Comparison of ENCODE assay signal across 8 cellular contexts in genomic region chr16:58733248-58733670, GRCh38. TPM values are rescaled to one million over a fixed set of nuclear protein-coding genes. Genes with fewer than 3 reads are reported as not detected.
A peak's percentile ranks its signal among the peaks of the same experiment; 100 is the strongest.
DNase-seq lines count a peak whose midpoint lies in the region; ATAC-seq lines count a peak whose summit lies in the region.

No MANE protein-coding gene starts in this region.

- no peaks in the 10 kb centered on the region for H3K27me3 ChIP-seq in right cardiac atrium (ENCODE audit: control insufficient read depth, insufficient read depth)

- peak overlapping the region; percentile 76 for H3K27ac Mint-ChIP-seq in activated naive CD4-positive, alpha-beta T cell treated with anti-CD3 and anti-CD28 coated beads for 36 hours
- H3K27ac Mint-ChIP-seq in activated naive CD8-positive, alpha-beta T cell treated with anti-CD3 and anti-CD28 coated beads for 36 hours: peak overlapping the region; percentile 96

- H3K36me3 Mint-ChIP-seq in activated naive CD4-positive, alpha-beta T cell treated with anti-CD3 and anti-CD28 coated beads for 36 hours (ENCODE audit: low read depth): peaks cover 14% of the 10 kb centered on the region
- H3K36me3 Mint-ChIP-seq in activated naive CD8-positive, alpha-beta T cell treated with anti-CD3 and anti-CD28 coated beads for 36 hours: peaks cover 17% of the 10 kb centered on the region

- WGBS in right cardiac atrium: 2% methylated on average over 23 of the region's 23 CpGs

- CTCF ChIA-PET in activated naive CD4-positive, alpha-beta T cell treated with anti-CD3 and anti-CD28 coated beads for 36 hours (lab: Charles Lee): interaction anchor here (2.7 kb wide), 1 partner anchor 23 kb away, joined by 12 read pairs; no protein-coding TSS in a partner anchor

- peak overlapping the region; percentile 71 for H3K4me3 ChIP-seq in right cardiac atrium (ENCODE audit: low read length)

- no peak for DNase-seq in activated naive CD4-positive, alpha-beta T cell treated with anti-CD3 and anti-CD28 coated beads for 36 hours
- no peak for DNase-seq in activated naive CD4-positive, alpha-beta T cell (lab: John Stamatoyannopoulos, UW)
- DNase-seq in activated naive CD8-positive, alpha-beta T cell treated with anti-CD3 and anti-CD28 coated beads for 36 hours: no peak
- DNase-seq in right cardiac atrium: peak in 1 of 3 donors; percentile 27
- DNase-seq in sciatic nerve (ENCODE audit: low spot score): no peak
- DNase-seq in NCI-H1092 (lab: John Stamatoyannopoulos, UW): no peak

- H3K27ac ChIP-seq in right cardiac atrium (ENCODE audit: low read length): peak overlapping the region; percentile 86

- H3K4me3 Mint-ChIP-seq in activated naive CD4-positive, alpha-beta T cell treated with anti-CD3 and anti-CD28 coated beads for 36 hours: peak overlapping the region; percentile 80
- H3K4me3 Mint-ChIP-seq in activated naive CD8-positive, alpha-beta T cell treated with anti-CD3 and anti-CD28 coated beads for 36 hours: peak overlapping the region; percentile 99

- intact Hi-C loops in activated naive CD4-positive, alpha-beta T cell treated with anti-CD3 and anti-CD28 coated beads for 36 hours (cut with micrococcal nuclease): loop anchor here (2.0 to 10.0 kb wide), 5 partner anchors 340 to 859 kb away; partner anchors contain the start of genes CFAP20, GINS3 and MMP15
- intact Hi-C loops in right cardiac atrium (cut with DNase I): loop anchor here in 2 of 4 donors (10.0 kb wide), 2 partner anchors 48 to 58 kb away; partner anchors contain the start of gene SLC38A7 (in 1 of the 2)
- intact Hi-C loops in sciatic nerve (cut with DNase I): no loop called here

- peak; percentile 29 to 37 for ATAC-seq in right cardiac atrium
- ATAC-seq in sciatic nerve: peak; percentile 64
- no peak for ATAC-seq in GM18517 (IDR thresholded peaks at IDR 0.05; ENCODE audit: unreplicated experiment)
- no peak for ATAC-seq in GM19463 (IDR thresholded peaks at IDR 0.05; ENCODE audit: unreplicated experiment)

- H3K4me1 ChIP-seq in right cardiac atrium (ENCODE audit: control insufficient read depth, insufficient read depth, low read length): no peaks in the 10 kb centered on the region

- H3K4me1 Mint-ChIP-seq in activated naive CD4-positive, alpha-beta T cell treated with anti-CD3 and anti-CD28 coated beads for 36 hours (ENCODE audit: low read depth): peaks cover 42% of the 10 kb centered on the region
- H3K4me1 Mint-ChIP-seq in activated naive CD8-positive, alpha-beta T cell treated with anti-CD3 and anti-CD28 coated beads for 36 hours: peaks cover 34% of the 10 kb centered on the region

- no peaks in the 10 kb centered on the region for H3K27me3 Mint-ChIP-seq in activated naive CD4-positive, alpha-beta T cell treated with anti-CD3 and anti-CD28 coated beads for 36 hours (ENCODE audit: low read depth)
- H3K27me3 Mint-ChIP-seq in activated naive CD8-positive, alpha-beta T cell treated with anti-CD3 and anti-CD28 coated beads for 36 hours: no peaks in the 10 kb centered on the region

- H3K9me3 Mint-ChIP-seq in activated naive CD4-positive, alpha-beta T cell treated with anti-CD3 and anti-CD28 coated beads for 36 hours: no peaks in the 10 kb centered on the region
- no peaks in the 10 kb centered on the region for H3K9me3 Mint-ChIP-seq in activated naive CD8-positive, alpha-beta T cell treated with anti-CD3 and anti-CD28 coated beads for 36 hours

- no peaks in the 10 kb centered on the region for H3K9me3 ChIP-seq in right cardiac atrium (ENCODE audit: control insufficient read depth, low read length)

RNA-seq across cellular contexts. Expression of gene GOT2, which starts 0.9 kb away (rescaled TPM):
- total RNA-seq in activated naive CD4-positive, alpha-beta T cell treated with anti-CD3 and anti-CD28 coated beads for 36 hours: 100 to 1,000 TPM; 156 to 162 TPM
- total RNA-seq in activated naive CD8-positive, alpha-beta T cell treated with anti-CD3 and anti-CD28 coated beads for 36 hours: 100 to 1,000 TPM; 162 to 165 TPM
- 100 to 1,000 TPM; 245 to 329 (median 314) TPM for total RNA-seq in right cardiac atrium
- polyA plus RNA-seq in right cardiac atrium: 313 TPM
- total RNA-seq in sciatic nerve: 38.7 TPM

RNA-seq across cellular contexts. Expression of gene SLC38A7, which starts 48.7 kb away (rescaled TPM):
- total RNA-seq in activated naive CD4-positive, alpha-beta T cell treated with anti-CD3 and anti-CD28 coated beads for 36 hours: 1 to 10 TPM; 4.3 to 4.6 TPM
- total RNA-seq in activated naive CD8-positive, alpha-beta T cell treated with anti-CD3 and anti-CD28 coated beads for 36 hours: 10 to 100 TPM in 1 of 2 experiments, 1 to 10 TPM in 1; 9.6 to 11.8 TPM
- 10 to 100 TPM; 16.5 to 21.3 (median 19.0) TPM for total RNA-seq in right cardiac atrium
- 13.3 TPM for polyA plus RNA-seq in right cardiac atrium
- 15.6 TPM for total RNA-seq in sciatic nerve

Comparison
In these comparisons a context has a peak if more than half of its experiments do, and no peak if none do; other contexts are left out.
1. ATAC-seq: peak in right cardiac atrium (2 of 2) and sciatic nerve (single experiment); none in GM18517 (single experiment) and GM19463 (single experiment).